Comparison of ENCODE assay signal across 31 cellular contexts in the genomic region with DNA sequence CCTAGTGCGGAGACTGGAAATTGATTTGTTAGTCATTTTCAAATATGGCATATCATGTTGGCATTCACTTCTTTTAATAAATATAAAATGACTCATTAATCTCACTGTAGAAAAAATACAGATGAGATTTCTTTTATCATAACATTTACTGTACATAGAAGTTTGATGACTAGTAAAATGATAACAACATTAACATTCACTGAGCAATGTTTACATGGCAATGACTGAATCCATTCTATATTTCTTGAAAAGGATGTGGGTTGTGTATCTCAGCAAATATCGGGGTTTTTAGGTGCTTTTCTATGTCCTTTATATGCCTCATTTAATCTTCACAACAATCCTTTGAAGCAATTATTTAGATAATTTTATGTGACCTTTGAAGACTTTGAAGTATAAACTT.
"Had no signal": no experiment of that assay in that cellular context is flagged by ENCODE, and none has a peak within 500 bp of the region (broad histone marks: within the 10 kb centered on the region; RNA-seq: fewer than 3 reads in every experiment).

No MANE protein-coding gene starts in this region.

- H3K4me3 ChIP-seq: adrenal gland, esophagus muscularis mucosa, gastrocnemius medialis, heart left ventricle had no signal

- H3K9me3 ChIP-seq: adrenal gland, esophagus muscularis mucosa, gastrocnemius medialis, heart left ventricle had no signal

- H3K4me1 ChIP-seq: adrenal gland, foreskin keratinocyte, gastrocnemius medialis had no signal

- DNase-seq: activated CD4-positive, alpha-beta memory T cell treated with anti-CD3 and anti-CD28 coated beads for 36 hours; activated CD4-positive, alpha-beta T cell treated with anti-CD3 and anti-CD28 coated beads for 36 hours; activated CD4-positive, alpha-beta T cell treated with anti-CD3 and anti-CD28 coated beads, Interleukin-2, amount 10 ng/mL, durations not matched to agents 24 days and 14 days; activated CD4-positive, CD25-positive, alpha-beta regulatory T cell; activated CD4-positive, CD25-positive, alpha-beta regulatory T cell treated with anti-CD3 and anti-CD28 coated beads, Interleukin-2, amount 50 U/mL, for 72 hours; activated CD8-positive, alpha-beta memory T cell treated with anti-CD3 and anti-CD28 coated beads, Interleukin-2, amount 10 ng/mL, durations not matched to agents 7 days and 5 days; activated CD8-positive, alpha-beta memory T cell treated with anti-CD3 and anti-CD28 coated beads, Interleukin-2, amount 50 U/mL, for 4 hours; activated CD8-positive, alpha-beta T cell treated with anti-CD3 and anti-CD28 coated beads, Interleukin-2, amount 10 ng/mL, durations not matched to agents 7 days and 5 days; activated effector memory CD4-positive, alpha-beta T cell treated with anti-CD3 and anti-CD28 coated beads, Interleukin-2, amount 50 U/mL, for 16 hours; activated naive CD4-positive, alpha-beta T cell treated with anti-CD3 and anti-CD28 coated beads for 36 hours; activated naive CD8-positive, alpha-beta T cell treated with anti-CD3 and anti-CD28 coated beads for 36 hours; activated naive CD8-positive, alpha-beta T cell treated with anti-CD3 and anti-CD28 coated beads, Interleukin-2, amount 50 U/mL, for 24 hours; activated T-cell treated with anti-CD3 and anti-CD28 coated beads, Interleukin-2, amount 50 U/mL, for 1 hour; activated T-cell treated with anti-CD3 and anti-CD28 coated beads, Interleukin-2, amount 50 U/mL, for 48 hours; adrenal gland; amygdala; aorta; caudate nucleus; cortex of kidney; dermis blood vessel endothelial cell; effector CD4-positive, alpha-beta T cell; effector memory CD8-positive, alpha-beta T cell; erythroblast; foreskin keratinocyte; gastrocnemius medialis; glutamatergic neuron; heart left ventricle; T-helper 1 cell; T-helper 17 cell; T1000 had no signal

- H3K27me3 ChIP-seq: adrenal gland, esophagus muscularis mucosa, foreskin keratinocyte, gastrocnemius medialis, heart left ventricle had no signal

- H3K36me3 ChIP-seq: adrenal gland, esophagus muscularis mucosa, gastrocnemius medialis, heart left ventricle had no signal

- H3K27ac ChIP-seq: adrenal gland, esophagus muscularis mucosa, foreskin keratinocyte, gastrocnemius medialis, heart left ventricle had no signal

- ATAC-seq: activated CD4-positive, alpha-beta T cell treated with anti-CD3 and anti-CD28 coated beads for 36 hours; activated CD8-positive, alpha-beta memory T cell treated with anti-CD3 and anti-CD28 coated beads, Interleukin-2, amount 10 ng/mL, durations not matched to agents 7 days and 5 days; activated CD8-positive, alpha-beta T cell treated with anti-CD3 and anti-CD28 coated beads, Interleukin-2, amount 10 ng/mL, durations not matched to agents 7 days and 5 days; activated naive CD8-positive, alpha-beta T cell treated with anti-CD3 and anti-CD28 coated beads, Interleukin-2, amount 50 U/mL, for 24 hours; effector memory CD8-positive, alpha-beta T cell; foreskin keratinocyte; gastrocnemius medialis; heart left ventricle; T-helper 17 cell had no signal
